In genomic region chr20:23127506-23128279, GRCh38 we compare ENCODE assay signal across 16 cellular contexts. TPM values are rescaled to one million over a fixed set of nuclear protein-coding genes. Genes with fewer than 3 reads are reported as not detected.
DNase-seq lines count a peak whose midpoint lies in the region; ATAC-seq and TF ChIP-seq lines count a peak whose summit lies in the region.
"Had no signal": no experiment of that assay in that cellular context is flagged by ENCODE, and none has a peak within 500 bp of the region (broad histone marks: within the 10 kb centered on the region; RNA-seq: fewer than 3 reads in every experiment).

No MANE protein-coding gene starts in this region.

- H3K4me2 ChIP-seq in Karpas-422 (ENCODE audit: low read depth, low read length, poor library complexity, severe bottlenecking), result no peak overlapping the region

- ATAC-seq in left ventricle myocardium superior (no peak), GM19324 (IDR thresholded peaks at IDR 0.05; ENCODE audit: low FRiP score, unreplicated experiment) (no peak), GM21723 (IDR thresholded peaks at IDR 0.05; ENCODE audit: unreplicated experiment) (no peak), HG02885 (IDR thresholded peaks at IDR 0.05; ENCODE audit: poor library complexity, unreplicated experiment) (no peak)
- ATAC-seq: GM12878 had no signal

- intact Hi-C loops in cardiac septum (cut with DNase I), result no loop called here
- intact Hi-C loops in left ventricle myocardium superior (cut with micrococcal nuclease), result no loop called here

- peak overlapping the region; percentile 79; the same call in 1 of the 2 replicates for H3K9ac ChIP-seq in Karpas-422 (ENCODE audit: low read length)

- peak; percentile 63 for DNase-seq in cardiac septum (ENCODE audit: low spot score)
- no peak for DNase-seq in left ventricle myocardium superior
- DNase-seq in Karpas-422, result no peak
- no peak for DNase-seq in nephron progenitor cell
- DNase-seq in suprapubic skin (ENCODE audit: low spot score in 2 of 2), result peak; percentile 48 to 54
- DNase-seq: DMS53, NCI-H1436 treated with DMSO at 0.1 percent for 48 hours, NCI-H2081, NCI-H510A treated with DMSO at 0.1 percent for 48 hours had no signal

- no peak overlapping the region for H2AFZ ChIP-seq in Karpas-422 (ENCODE audit: low read length)

- no peaks in the 10 kb centered on the region for H3K9me3 Mint-ChIP-seq in nephron progenitor cell

- peaks cover 50% of the 10 kb centered on the region for H3K4me1 ChIP-seq in Karpas-422 (ENCODE audit: low read length)
- peaks cover 24% of the 10 kb centered on the region for H3K4me1 ChIP-seq in suprapubic skin
- H3K4me1 ChIP-seq: HAP-1 had no signal

- 93% methylated on average over 12 of the region's 14 CpGs for WGBS in suprapubic skin

- H3K79me2 ChIP-seq in Karpas-422 (ENCODE audit: low read length), result no peaks in the 10 kb centered on the region

- peaks cover 42% of the 10 kb centered on the region for H3K4me1 Mint-ChIP-seq in nephron progenitor cell

- peak overlapping the region; percentile 69 for H3K27ac Mint-ChIP-seq in nephron progenitor cell

- no peak overlapping the region for H3K4me3 ChIP-seq in Karpas-422 (ENCODE audit: low read length)
- H3K4me3 ChIP-seq in suprapubic skin, result no peak overlapping the region
- H3K4me3 ChIP-seq: GM12878, HAP-1 had no signal

- no peaks in the 10 kb centered on the region for H4K20me1 ChIP-seq in Karpas-422 (ENCODE audit: insufficient read depth, low read depth, low read length)

- no peak for TF ChIP-seq CTCF in nephron progenitor cell (IDR thresholded peaks at IDR 0.05)
- no peak for TF ChIP-seq CTCF in suprapubic skin (IDR thresholded peaks at IDR 0.05)

- no peaks in the 10 kb centered on the region for H3K9me2 ChIP-seq in Karpas-422 (replicated peaks; ENCODE audit: insufficient read depth, low read length)

- H3K36me3 ChIP-seq in Karpas-422 (ENCODE audit: insufficient read depth, low read length), result no peaks in the 10 kb centered on the region
- H3K36me3 ChIP-seq in suprapubic skin, result no peaks in the 10 kb centered on the region
- H3K36me3 ChIP-seq: HAP-1 had no signal

- H3K27ac ChIP-seq in Karpas-422 (ENCODE audit: low read length) (peak overlapping the region; percentile 98), suprapubic skin (no peak overlapping the region)
- H3K27ac ChIP-seq: C4-2B had no signal

- H3K4me3 Mint-ChIP-seq in nephron progenitor cell, result no peak overlapping the region

- H3K27me3 ChIP-seq in Karpas-422 (ENCODE audit: low read length) (no peaks in the 10 kb centered on the region), suprapubic skin (no peaks in the 10 kb centered on the region)

- TF ChIP-seq EP300 in suprapubic skin (IDR thresholded peaks at IDR 0.05), result no peak

- no peak for TF ChIP-seq POLR2A in suprapubic skin (IDR thresholded peaks at IDR 0.05)

- H3K27me3 Mint-ChIP-seq in nephron progenitor cell (ENCODE audit: low read depth, poor library complexity), result peaks cover 14% of the 10 kb centered on the region

- no peaks in the 10 kb centered on the region for H3K36me3 Mint-ChIP-seq in nephron progenitor cell (ENCODE audit: low read depth)

- no peaks in the 10 kb centered on the region for H3K9me3 ChIP-seq in Karpas-422 (ENCODE audit: low read length)
- no peaks in the 10 kb centered on the region for H3K9me3 ChIP-seq in suprapubic skin
- H3K9me3 ChIP-seq: HAP-1 had no signal

RNA-seq across cellular contexts. Expression of gene CD93, which starts 41.6 kb away (rescaled TPM):
- total RNA-seq in cardiac septum, result 40.3 TPM
- total RNA-seq in left ventricle myocardium superior, result 41.0 TPM
- total RNA-seq in Karpas-422 (2014; rRNA removed; shearing (Covaris generic); ENCODE audit: low replicate concordance), result not detected in 2 replicates
- 10 to 100 TPM in 3 of 4 donors, 1 to 10 TPM in 1; 8.1 to 25.1 (median 16.2) TPM for total RNA-seq in suprapubic skin
- total RNA-seq: A172 had no signal

Comparison
In these comparisons a context has a peak if more than half of its experiments do, and no peak if none do; other contexts are left out.
1. DNase-seq: peak in cardiac septum (single experiment) and suprapubic skin (2 of 2); none in left ventricle myocardium superior (single experiment), Karpas-422 (single experiment) and nephron progenitor cell (single experiment).